In genomic region chr2:240594511-240595380, GRCh38 we compare ENCODE assay signal across 16 cellular contexts. TPM values are rescaled to one million over a fixed set of nuclear protein-coding genes. Genes with fewer than 3 reads are reported as not detected.
DNase-seq lines count a peak whose midpoint lies in the region; ATAC-seq and TF ChIP-seq lines count a peak whose summit lies in the region.
"Had no signal": no experiment of that assay in that cellular context is flagged by ENCODE, and none has a peak within 500 bp of the region (broad histone marks: within the 10 kb centered on the region; RNA-seq: fewer than 3 reads in every experiment).

No MANE protein-coding gene starts in this region.

- H3K9ac ChIP-seq in BLaER1 treated with 17β-estradiol and CSF1 and Interleukin-3, amounts not matched to agents 10 nM and 100 nM = peak overlapping the region in 9 of 11 experiments; percentile 4 to 56 (median 29); a peak in 8 of 22 replicates

- H3K4me1 Mint-ChIP-seq in stimulated activated naive CD8-positive, alpha-beta T cell treated with anti-CD3 and anti-CD28 coated beads, Interleukin-15, amount 100 ng/mL, for 72 hours = peaks cover 6% of the 10 kb centered on the region

- H3K9me3 ChIP-seq in BLaER1 treated with 17β-estradiol and CSF1 and Interleukin-3, amounts not matched to agents 10 nM and 100 nM (replicated peaks in 1 of 11) = no peaks in the 10 kb centered on the region
- H3K9me3 ChIP-seq in RWPE2 (ENCODE audit: severe bottlenecking) (no peaks in the 10 kb centered on the region), left ventricle myocardium inferior (replicated peaks) (no peaks in the 10 kb centered on the region), body of pancreas (no peaks in the 10 kb centered on the region)
- H3K9me3 ChIP-seq: tibial artery had no signal

- peak overlapping the region in 1 of 11 experiments; percentile 32; a peak in 2 of 22 replicates for H3K27ac ChIP-seq in BLaER1 treated with 17β-estradiol and CSF1 and Interleukin-3, amounts not matched to agents 10 nM and 100 nM
- H3K27ac ChIP-seq in RWPE2 (ENCODE audit: poor library complexity, severe bottlenecking) (no peak overlapping the region), left ventricle myocardium inferior (replicated peaks) (peak overlapping the region; percentile 89), body of pancreas (no peak overlapping the region)
- H3K27ac ChIP-seq: tibial artery had no signal

- peak overlapping the region in 1 of 2 donors; percentile 25 for H3K27ac Mint-ChIP-seq in stimulated activated naive CD8-positive, alpha-beta T cell treated with anti-CD3 and anti-CD28 coated beads, Interleukin-15, amount 100 ng/mL, for 72 hours
- H3K27ac Mint-ChIP-seq: natural killer cell treated with Interleukin-12 subunit alpha and Interleukin-12 subunit beta and Interleukin-15 and Interleukin-18, amount 100 ng/mL, for 72 hours; stimulated activated memory B cell treated with anti-CD40 and anti-IgM and Interleukin-4, amounts not matched to agents 10 μg/mL and 1 μg/mL and 100 μg/mL, for 72 hours had no signal

- H4K20me1 ChIP-seq in BLaER1 treated with 17β-estradiol and CSF1 and Interleukin-3, amounts not matched to agents 10 nM and 100 nM = peaks cover 69 to 99% (median 86%) of the 10 kb centered on the region in 11 experiments; a peak in 21 of 22 replicates

- no peaks in the 10 kb centered on the region for H3K27me3 ChIP-seq in BLaER1 treated with 17β-estradiol and CSF1 and Interleukin-3, amounts not matched to agents 10 nM and 100 nM
- no peaks in the 10 kb centered on the region for H3K27me3 ChIP-seq in RWPE2 (ENCODE audit: insufficient read depth, poor library complexity, severe bottlenecking)
- no peaks in the 10 kb centered on the region for H3K27me3 ChIP-seq in left ventricle myocardium inferior (ENCODE audit: low read depth)
- no peaks in the 10 kb centered on the region for H3K27me3 ChIP-seq in body of pancreas
- H3K27me3 ChIP-seq: tibial artery had no signal

- no peak overlapping the region for H3K4me3 ChIP-seq in BLaER1 treated with 17β-estradiol and CSF1 and Interleukin-3, amounts not matched to agents 10 nM and 100 nM
- no peak overlapping the region for H3K4me3 ChIP-seq in RWPE2 (ENCODE audit: severe bottlenecking)
- peak overlapping the region; percentile 3 for H3K4me3 ChIP-seq in left ventricle myocardium inferior
- no peak overlapping the region for H3K4me3 ChIP-seq in body of pancreas
- H3K4me3 ChIP-seq: tibial artery had no signal

- TF ChIP-seq POLR2A in body of pancreas (IDR thresholded peaks at IDR 0.05) = no peak

- H3K9me3 Mint-ChIP-seq in stimulated activated naive CD8-positive, alpha-beta T cell treated with anti-CD3 and anti-CD28 coated beads, Interleukin-15, amount 100 ng/mL, for 72 hours = no peaks in the 10 kb centered on the region
- H3K9me3 Mint-ChIP-seq: natural killer cell treated with Interleukin-12 subunit alpha and Interleukin-12 subunit beta and Interleukin-15 and Interleukin-18, amount 100 ng/mL, for 72 hours; stimulated activated memory B cell treated with anti-CD40 and anti-IgM and Interleukin-4, amounts not matched to agents 10 μg/mL and 1 μg/mL and 100 μg/mL, for 72 hours had no signal

- no peaks in the 10 kb centered on the region for H3K27me3 Mint-ChIP-seq in stimulated activated naive CD8-positive, alpha-beta T cell treated with anti-CD3 and anti-CD28 coated beads, Interleukin-15, amount 100 ng/mL, for 72 hours
- H3K27me3 Mint-ChIP-seq: natural killer cell treated with Interleukin-12 subunit alpha and Interleukin-12 subunit beta and Interleukin-15 and Interleukin-18, amount 100 ng/mL, for 72 hours; stimulated activated memory B cell treated with anti-CD40 and anti-IgM and Interleukin-4, amounts not matched to agents 10 μg/mL and 1 μg/mL and 100 μg/mL, for 72 hours had no signal

- H3K4me1 ChIP-seq in BLaER1 treated with 17β-estradiol and CSF1 and Interleukin-3, amounts not matched to agents 10 nM and 100 nM = peaks cover 0 to 26% (median 23%) of the 10 kb centered on the region in 10 experiments; a peak in 17 of 20 replicates
- H3K4me1 ChIP-seq in RWPE2 (ENCODE audit: insufficient read depth, poor library complexity, severe bottlenecking) = no peaks in the 10 kb centered on the region
- peaks cover 78% of the 10 kb centered on the region for H3K4me1 ChIP-seq in left ventricle myocardium inferior
- H3K4me1 ChIP-seq in body of pancreas = no peaks in the 10 kb centered on the region

- peaks cover 70 to 100% (median 95%) of the 10 kb centered on the region in 11 experiments for H3K36me3 ChIP-seq in BLaER1 treated with 17β-estradiol and CSF1 and Interleukin-3, amounts not matched to agents 10 nM and 100 nM
- H3K36me3 ChIP-seq in RWPE2 (ENCODE audit: low read depth) = peaks cover 24% of the 10 kb centered on the region
- peaks cover 58% of the 10 kb centered on the region for H3K36me3 ChIP-seq in left ventricle myocardium inferior
- peaks cover 0 to 6% of the 10 kb centered on the region in 2 donors for H3K36me3 ChIP-seq in body of pancreas (replicated peaks in 1 of 2; ENCODE audit: insufficient read depth in 1 of 2, low read depth in 2 of 2)

- WGBS in body of pancreas, 2 donors = 90% methylated on average over 21 of the region's 34 CpGs; no CpG with 5 or more reads in 1 of the 2 donors

- no peak overlapping the region for H3K4me3 Mint-ChIP-seq in stimulated activated naive CD8-positive, alpha-beta T cell treated with anti-CD3 and anti-CD28 coated beads, Interleukin-15, amount 100 ng/mL, for 72 hours
- H3K4me3 Mint-ChIP-seq: natural killer cell treated with Interleukin-12 subunit alpha and Interleukin-12 subunit beta and Interleukin-15 and Interleukin-18, amount 100 ng/mL, for 72 hours; stimulated activated memory B cell treated with anti-CD40 and anti-IgM and Interleukin-4, amounts not matched to agents 10 μg/mL and 1 μg/mL and 100 μg/mL, for 72 hours had no signal

- intact Hi-C loops in left ventricle myocardium inferior (cut with micrococcal nuclease) = no loop called here
- intact Hi-C loops in posterior vena cava (cut with DNase I) = no loop called here
- intact Hi-C loops in body of pancreas (cut with DNase I) = no loop called here

- TF ChIP-seq CTCF in RWPE2 (IDR thresholded peaks at IDR 0.05; ENCODE audit: poor library complexity, severe bottlenecking) (no peak), left ventricle myocardium inferior (IDR thresholded peaks at IDR 0.05; ENCODE audit: borderline replicate concordance) (no peak), body of pancreas (IDR thresholded peaks at IDR 0.05) (no peak)

- DNase-seq in RWPE2 (ENCODE audit: low spot score) = peak; percentile 63
- DNase-seq in left ventricle myocardium inferior = peak; percentile 18
- peak; percentile 74 for DNase-seq in posterior vena cava (ENCODE audit: low spot score)
- no peak for DNase-seq in NCI-H2029 (lab: John Stamatoyannopoulos, UW)
- DNase-seq in body of pancreas = no peak
- no peak for DNase-seq in stimulated activated naive CD8-positive, alpha-beta T cell treated with anti-CD3 and anti-CD28 coated beads, Interleukin-15, amount 100 ng/mL, for 72 hours
- DNase-seq: activated gamma-delta T cell treated with Interleukin-2 at 50 U/mL for 16 hours, COR-L47, MM.1S, NCI-H146, NCI-H2227 treated with DMSO at 0.1 percent for 48 hours had no signal

- ATAC-seq in RWPE2 (ENCODE audit: low read depth) (no peak), body of pancreas (no peak), HG02678 (IDR thresholded peaks at IDR 0.05; ENCODE audit: unreplicated experiment) (no peak)
- ATAC-seq in stimulated activated naive CD8-positive, alpha-beta T cell treated with anti-CD3 and anti-CD28 coated beads, Interleukin-15, amount 100 ng/mL, for 72 hours = no peak
- ATAC-seq: stimulated activated memory B cell treated with anti-CD40 and anti-IgM and Interleukin-4, amounts not matched to agents 10 μg/mL and 1 μg/mL and 100 μg/mL, for 72 hours had no signal

- H3K4me2 ChIP-seq in BLaER1 treated with 17β-estradiol and CSF1 and Interleukin-3, amounts not matched to agents 10 nM and 100 nM = peak overlapping the region in 4 of 11 experiments; percentile 4 to 32 (median 20); a peak in 2 of 22 replicates

RNA-seq across cellular contexts. Expression of gene CAPN10, which starts 8.2 kb away (rescaled TPM):
- 31.2 TPM for total RNA-seq in left ventricle myocardium inferior
- total RNA-seq in posterior vena cava = 10 to 100 TPM; 18.6 to 22.6 TPM
- total RNA-seq in body of pancreas = 10 to 100 TPM; 16.3 to 34.3 TPM

RNA-seq across cellular contexts. Expression of gene RNPEPL1, which starts 26.5 kb away (rescaled TPM):
- total RNA-seq in left ventricle myocardium inferior (80.1 TPM), posterior vena cava (10 to 100 TPM; 47.1 to 49.3 TPM), body of pancreas (100 to 1,000 TPM in 1 of 2 donors, 10 to 100 TPM in 1; 63.3 to 162 TPM)

RNA-seq across cellular contexts. Expression of gene GPR35, which starts 30.5 kb away (rescaled TPM):
- total RNA-seq in left ventricle myocardium inferior (1.3 TPM), posterior vena cava (1 to 10 TPM; 1.2 to 1.8 TPM), body of pancreas (1 to 10 TPM in 1 of 2 donors, under 1 TPM in 1; 0.33 to 3.4 TPM)

RNA-seq across cellular contexts. Expression of gene DUSP28, which starts 34.6 kb away (rescaled TPM):
- 19.3 TPM for total RNA-seq in left ventricle myocardium inferior
- 1 to 10 TPM; 2.0 to 2.3 TPM for total RNA-seq in posterior vena cava
- total RNA-seq in body of pancreas = 1 to 10 TPM; 4.7 to 6.6 TPM

RNA-seq across cellular contexts. Expression of gene ANKMY1, which starts 37.0 kb away (rescaled TPM):
- 4.0 TPM for total RNA-seq in left ventricle myocardium inferior
- total RNA-seq in posterior vena cava = 10 to 100 TPM in 1 of 2 donors, 1 to 10 TPM in 1; 7.1 to 12.9 TPM
- total RNA-seq in body of pancreas = 10 to 100 TPM; 17.9 to 26.0 TPM

Comparison
In these comparisons a context has a peak if more than half of its experiments do, and no peak if none do; other contexts are left out.
1. DNase-seq: peak in RWPE2 (single experiment), left ventricle myocardium inferior (single experiment) and posterior vena cava (single experiment); none in NCI-H2029 (single experiment), body of pancreas (0 of 4) and stimulated activated naive CD8-positive, alpha-beta T cell treated with anti-CD3 and anti-CD28 coated beads, Interleukin-15, amount 100 ng/mL, for 72 hours (0 of 2).